In genomic region chr3:46360904-46361303, GRCh38 we compare ENCODE assay signal across 17 cellular contexts. TPM values are rescaled to one million over a fixed set of nuclear protein-coding genes. Genes with fewer than 3 reads are reported as not detected.
DNase-seq lines count a peak whose midpoint lies in the region; ATAC-seq and TF ChIP-seq lines count a peak whose summit lies in the region.
"Had no signal": no experiment of that assay in that cellular context is flagged by ENCODE, and none has a peak within 500 bp of the region (broad histone marks: within the 10 kb centered on the region; RNA-seq: fewer than 3 reads in every experiment).

No MANE protein-coding gene starts in this region.

- H3K27me3 ChIP-seq in CD4-positive, alpha-beta T cell (ENCODE audit: control insufficient read depth, insufficient read depth, low read length): no peaks in the 10 kb centered on the region

- no peak overlapping the region for H3K4me3 ChIP-seq in mucosa of descending colon
- H3K4me3 ChIP-seq: SK-N-MC had no signal

- H3K9me3 ChIP-seq in CD4-positive, alpha-beta T cell (ENCODE audit: control insufficient read depth, low read length): no peaks in the 10 kb centered on the region
- H3K9me3 ChIP-seq in mucosa of descending colon: no peaks in the 10 kb centered on the region

- peaks cover 11% of the 10 kb centered on the region for H3K4me1 Mint-ChIP-seq in CD4-positive, alpha-beta T cell (ENCODE audit: low read depth)
- peaks cover 77% of the 10 kb centered on the region for H3K4me1 Mint-ChIP-seq in activated CD4-positive, alpha-beta memory T cell treated with anti-CD3 and anti-CD28 coated beads, Interleukin-2, amount 10 ng/mL, durations not matched to agents 7 days and 5 days

- H3K36me3 Mint-ChIP-seq in CD4-positive, alpha-beta T cell (ENCODE audit: low read depth): no peaks in the 10 kb centered on the region
- peaks cover 68% of the 10 kb centered on the region for H3K36me3 Mint-ChIP-seq in activated CD4-positive, alpha-beta memory T cell treated with anti-CD3 and anti-CD28 coated beads, Interleukin-2, amount 10 ng/mL, durations not matched to agents 7 days and 5 days (ENCODE audit: low read depth)

- intact Hi-C loops in CD4-positive, alpha-beta T cell (cut with DNase I, micrococcal nuclease): no loop called here
- intact Hi-C loops in mucosa of descending colon (cut with DNase I, micrococcal nuclease): loop anchor here in 1 of 2 donors (10.0 kb wide), 1 partner anchor 86 kb away; no protein-coding TSS in a partner anchor

- no peaks in the 10 kb centered on the region for H3K36me3 ChIP-seq in mucosa of descending colon (ENCODE audit: low read depth)

- H3K27me3 Mint-ChIP-seq in CD4-positive, alpha-beta T cell: no peaks in the 10 kb centered on the region
- H3K27me3 Mint-ChIP-seq in activated CD4-positive, alpha-beta memory T cell treated with anti-CD3 and anti-CD28 coated beads, Interleukin-2, amount 10 ng/mL, durations not matched to agents 7 days and 5 days: peaks cover 23% of the 10 kb centered on the region
- H3K27me3 Mint-ChIP-seq: activated B cell treated with CpG ODN at 0.5 μM for 24 hours had no signal

- ATAC-seq in CD4-positive, alpha-beta T cell (ENCODE audit: poor library complexity): no peak
- ATAC-seq in mucosa of descending colon: peak; percentile 33
- ATAC-seq in GM19328 (IDR thresholded peaks at IDR 0.05; ENCODE audit: unreplicated experiment): no peak
- ATAC-seq in HG02884 (IDR thresholded peaks at IDR 0.05; ENCODE audit: unreplicated experiment): no peak
- no peak for ATAC-seq in GM18861 (IDR thresholded peaks at IDR 0.05; ENCODE audit: unreplicated experiment)

- TF ChIP-seq CTCF in CD4-positive, alpha-beta T cell (IDR thresholded peaks at IDR 0.05): no peak
- TF ChIP-seq CTCF in mucosa of descending colon (IDR thresholded peaks at IDR 0.05): no peak

- DNase-seq in CD4-positive, alpha-beta T cell: no peak
- DNase-seq in KBM-7: peak; percentile 18
- DNase-seq in activated CD4-positive, alpha-beta memory T cell treated with anti-CD3 and anti-CD28 coated beads, Interleukin-2, amount 10 ng/mL, durations not matched to agents 7 days and 5 days: no peak
- DNase-seq in mucosa of descending colon: peak in 1 of 3 donors; percentile 58
- DNase-seq in stimulated activated CD4-positive, alpha-beta T cell treated with anti-CD3 and anti-CD28 coated beads, Interleukin-2, amount 100 ng/mL, for 24 hours: no peak
- DNase-seq: activated B cell treated with CpG ODN at 0.5 μM for 24 hours; activated T-cell treated with anti-CD3 and anti-CD28 coated beads, Interleukin-2, amount 50 U/mL, for 4 hours; dermis blood vessel endothelial cell; NCI-H510A treated with DMSO at 0.1 percent for 48 hours; stimulated activated CD4-positive, alpha-beta T cell treated with anti-CD3 and anti-CD28 coated beads, Interleukin-4, amount 100 ng/mL, for 24 hours; stimulated activated naive B cell treated with anti-CD40 and anti-IgM and Interleukin-4, amounts not matched to agents 10 μg/mL and 1 μg/mL and 100 μg/mL, for 72 hours had no signal

- H3K27ac ChIP-seq in CD4-positive, alpha-beta T cell (ENCODE audit: low read depth, low read length): no peak overlapping the region
- H3K27ac ChIP-seq: SK-N-MC had no signal

- peak overlapping the region; percentile 37 for H3K27ac Mint-ChIP-seq in CD4-positive, alpha-beta T cell
- H3K27ac Mint-ChIP-seq in activated CD4-positive, alpha-beta memory T cell treated with anti-CD3 and anti-CD28 coated beads, Interleukin-2, amount 10 ng/mL, durations not matched to agents 7 days and 5 days: peak overlapping the region; percentile 45
- H3K27ac Mint-ChIP-seq: activated B cell treated with CpG ODN at 0.5 μM for 24 hours; stimulated activated naive B cell treated with anti-CD40 and anti-IgM and Interleukin-4, amounts not matched to agents 10 μg/mL and 1 μg/mL and 100 μg/mL, for 72 hours had no signal

- in situ Hi-C loops in KBM-7 (cut with MboI; ENCODE audit: low pct_unique_long_range_greater_than_20kb, low sequenced_read_pairs): no loop called here

- H3K4me1 ChIP-seq in mucosa of descending colon (ENCODE audit: low read depth): no peaks in the 10 kb centered on the region

- no peak overlapping the region for H3K4me3 Mint-ChIP-seq in CD4-positive, alpha-beta T cell
- H3K4me3 Mint-ChIP-seq in activated CD4-positive, alpha-beta memory T cell treated with anti-CD3 and anti-CD28 coated beads, Interleukin-2, amount 10 ng/mL, durations not matched to agents 7 days and 5 days: peak overlapping the region; percentile 4
- H3K4me3 Mint-ChIP-seq: activated B cell treated with CpG ODN at 0.5 μM for 24 hours; activated T-cell treated with anti-CD3 and anti-CD28 coated beads, Interleukin-2, amount 50 U/mL, for 4 hours; stimulated activated naive B cell treated with anti-CD40 and anti-IgM and Interleukin-4, amounts not matched to agents 10 μg/mL and 1 μg/mL and 100 μg/mL, for 72 hours had no signal

- POLR2A ChIA-PET in CD4-positive, alpha-beta T cell (lab: Charles Lee): interaction anchor here (1.5 kb wide), 1 partner anchor 10 kb away, joined by 3 read pairs; the partner anchor contains the start of gene CCR5
- POLR2A ChIA-PET in activated CD4-positive, alpha-beta memory T cell treated with anti-CD3 and anti-CD28 coated beads, Interleukin-2, amount 10 ng/mL, durations not matched to agents 7 days and 5 days (lab: Charles Lee): interaction anchor here (0.7 to 12.1 kb wide), 8 partner anchors 8 to 1940 kb away, joined by 3 to 414 read pairs (median 14); partner anchors contain the start of genes CCR1, CCR2 and CCR5

- CTCF ChIA-PET in CD4-positive, alpha-beta T cell (lab: Charles Lee): interaction anchor here (3.1 kb wide), 1 partner anchor 85 kb away, joined by 8 read pairs; no protein-coding TSS in a partner anchor
- CTCF ChIA-PET in activated CD4-positive, alpha-beta memory T cell treated with anti-CD3 and anti-CD28 coated beads, Interleukin-2, amount 10 ng/mL, durations not matched to agents 7 days and 5 days (lab: Charles Lee): interaction anchor here (1.1 to 3.8 kb wide), 2 partner anchors 9 to 152 kb away, joined by 3 to 37 read pairs; partner anchors contain the start of gene CCR5

- no peaks in the 10 kb centered on the region for H3K9me3 Mint-ChIP-seq in CD4-positive, alpha-beta T cell
- H3K9me3 Mint-ChIP-seq in activated CD4-positive, alpha-beta memory T cell treated with anti-CD3 and anti-CD28 coated beads, Interleukin-2, amount 10 ng/mL, durations not matched to agents 7 days and 5 days: peaks cover 2% of the 10 kb centered on the region
- H3K9me3 Mint-ChIP-seq: activated B cell treated with CpG ODN at 0.5 μM for 24 hours; activated T-cell treated with anti-CD3 and anti-CD28 coated beads, Interleukin-2, amount 50 U/mL, for 4 hours had no signal

RNA-seq across cellular contexts. Expression of gene CCR2, which starts 7.0 kb away (rescaled TPM):
- 1 to 10 TPM in 1 of 2 experiments, under 1 TPM in 1; 0.99 to 1.0 TPM for total RNA-seq in CD4-positive, alpha-beta T cell
- 100 to 1,000 TPM; 167 to 174 TPM for total RNA-seq in activated CD4-positive, alpha-beta memory T cell treated with anti-CD3 and anti-CD28 coated beads, Interleukin-2, amount 10 ng/mL, durations not matched to agents 7 days and 5 days
- total RNA-seq in mucosa of descending colon: 1 to 10 TPM; 1.2 to 3.4 (median 2.2) TPM
- total RNA-seq: Daoy, dermis blood vessel endothelial cell, pulmonary artery endothelial cell had no signal

RNA-seq across cellular contexts. Expression of gene CCR5, which starts 9.8 kb away (rescaled TPM):
- total RNA-seq in CD4-positive, alpha-beta T cell: 1 to 10 TPM; 1.1 to 1.4 TPM
- total RNA-seq in activated CD4-positive, alpha-beta memory T cell treated with anti-CD3 and anti-CD28 coated beads, Interleukin-2, amount 10 ng/mL, durations not matched to agents 7 days and 5 days: 10 to 100 TPM; 80.2 to 85.3 TPM
- 1 to 10 TPM; 1.9 to 3.4 (median 2.4) TPM for total RNA-seq in mucosa of descending colon
- total RNA-seq: Daoy, dermis blood vessel endothelial cell, pulmonary artery endothelial cell had no signal

RNA-seq across cellular contexts. Expression of gene CCRL2, which starts 46.2 kb away (rescaled TPM):
- 1 to 10 TPM; 4.3 to 4.5 TPM for total RNA-seq in CD4-positive, alpha-beta T cell
- 1 to 10 TPM; 5.4 to 6.2 TPM for total RNA-seq in activated CD4-positive, alpha-beta memory T cell treated with anti-CD3 and anti-CD28 coated beads, Interleukin-2, amount 10 ng/mL, durations not matched to agents 7 days and 5 days
- total RNA-seq in mucosa of descending colon: 10 to 100 TPM; 10.2 to 23.3 (median 15.7) TPM

Comparison
In these comparisons a context has a peak if more than half of its experiments do, and no peak if none do; other contexts are left out.
1. RNA of gene CCR2, which starts 7.0 kb away (total RNA-seq): 167 to 174 TPM in activated CD4-positive, alpha-beta memory T cell treated with anti-CD3 and anti-CD28 coated beads, Interleukin-2, amount 10 ng/mL, durations not matched to agents 7 days and 5 days; 1.2 to 3.4 TPM in mucosa of descending colon and 0.99 to 1.0 TPM in CD4-positive, alpha-beta T cell; every median in the first group is over 10 times any median in the second.
2. RNA of gene CCR5, which starts 9.8 kb away (total RNA-seq): 80.2 to 85.3 TPM in activated CD4-positive, alpha-beta memory T cell treated with anti-CD3 and anti-CD28 coated beads, Interleukin-2, amount 10 ng/mL, durations not matched to agents 7 days and 5 days; 1.9 to 3.4 TPM in mucosa of descending colon and 1.1 to 1.4 TPM in CD4-positive, alpha-beta T cell; every median in the first group is over 10 times any median in the second.